Comparison of ENCODE assay signal across 24 cellular contexts in the genomic region with DNA sequence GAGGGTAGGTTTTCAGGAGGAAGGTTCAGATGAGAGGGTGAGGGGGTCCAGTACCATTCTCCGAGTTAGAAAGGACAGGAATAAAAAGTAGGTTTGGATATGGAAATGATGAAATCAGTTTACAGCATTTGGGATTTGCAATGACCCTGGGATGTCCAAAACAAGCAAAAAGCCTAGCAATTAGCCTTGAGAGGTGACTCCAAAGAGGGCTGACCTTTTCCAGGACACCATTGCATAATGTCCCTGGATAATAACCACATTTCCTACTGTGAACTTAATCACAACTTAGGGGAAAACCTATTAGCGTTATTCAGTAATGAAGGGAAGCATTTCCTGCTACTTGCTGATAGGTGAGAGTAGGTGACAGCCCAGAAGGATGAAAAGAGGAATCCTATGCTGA.
DNase-seq lines count a peak whose midpoint lies in the region; ATAC-seq, FAIRE-seq and TF ChIP-seq lines count a peak whose summit lies in the region.
"Had no signal": no experiment of that assay in that cellular context is flagged by ENCODE, and none has a peak within 500 bp of the region (broad histone marks: within the 10 kb centered on the region; RNA-seq: fewer than 3 reads in every experiment).

No MANE protein-coding gene starts in this region.

- no peaks in the 10 kb centered on the region for H3K4me1 ChIP-seq in psoas muscle
- H3K4me1 ChIP-seq in OCI-LY7 (ENCODE audit: insufficient read depth, low read length, poor library complexity, severe bottlenecking): no peaks in the 10 kb centered on the region
- no peaks in the 10 kb centered on the region for H3K4me1 ChIP-seq in uterus
- H3K4me1 ChIP-seq: Caco-2 had no signal

- ATAC-seq in left cardiac atrium (peak; percentile 34 to 65), psoas muscle (peak in 3 of 4 donors; percentile 37 to 74 (median 62))
- ATAC-seq: K562 had no signal

- BruUV-seq in OCI-LY7 (replicated peaks; lab: Mats Ljungman, UMichigan): no TSS peak

- TF ChIP-seq CTCF in psoas muscle (IDR thresholded peaks at IDR 0.05): no peak
- no peak for TF ChIP-seq CTCF in OCI-LY7 (conservative IDR thresholded peaks at IDR 0.05; ENCODE audit: low read length)
- TF ChIP-seq CTCF in uterus (IDR thresholded peaks at IDR 0.05): no peak

- WGBS in psoas muscle, 3 donors: 48 to 58% (median 57%) methylated on average over 2 of the region's 2 CpGs

- POLR2A ChIA-PET in OCI-LY7 (lab: Charles Lee): no interaction called here

- no peaks in the 10 kb centered on the region for H3K27me3 ChIP-seq in psoas muscle (ENCODE audit: insufficient read depth in 3 of 3, low read length in 2 of 3)
- H3K27me3 ChIP-seq in uterus: no peaks in the 10 kb centered on the region
- H3K27me3 ChIP-seq: BLaER1 treated with 17β-estradiol and CSF1 and Interleukin-3, amounts not matched to agents 10 nM and 100 nM had no signal

- DNase-seq in NCI-H748 (lab: John Stamatoyannopoulos, UW; ENCODE audit: unreplicated experiment) (peak; percentile 19), NCI-H748 treated with DMSO at 0.1 percent for 48 hours (lab: John Stamatoyannopoulos, UW) (no peak), HTR-8/SVneo (ENCODE audit: insufficient read length, low spot score) (no peak), left cardiac atrium (no peak), psoas muscle (no peak), OCI-LY7 (ENCODE audit: low spot score) (no peak), uterus (no peak)
- DNase-seq in activated CD8-positive, alpha-beta memory T cell treated with anti-CD3 and anti-CD28 coated beads, Interleukin-2, amount 50 U/mL, for 4 hours: no peak
- DNase-seq: 8988T; Caco-2; CD4-positive, alpha-beta memory T cell; DMS 273 treated with DMSO at 0.1 percent for 48 hours; DMS79 treated with DMSO at 0.1 percent for 48 hours; H7; NCI-H1092 treated with DMSO at 0.1 percent for 48 hours; NCI-H1694; NCI-H2081 treated with DMSO at 0.1 percent for 48 hours; NCI-H2171 treated with DMSO at 0.1 percent for 48 hours; NCI-H526; NK-92 treated with Interleukin-12 subunit alpha and Interleukin-12 subunit beta, amount 100 ng/mL, for 24 hours; SHP77 had no signal

- H2AFZ ChIP-seq in OCI-LY7 (ENCODE audit: low read length): no peak overlapping the region

- no peaks in the 10 kb centered on the region for H3K79me2 ChIP-seq in OCI-LY7 (ENCODE audit: insufficient read depth, low read depth, low read length)

- H3K4me3 ChIP-seq in psoas muscle (no peak overlapping the region), OCI-LY7 (ENCODE audit: low read depth, low read length, poor library complexity, severe bottlenecking) (no peak overlapping the region), uterus (no peak overlapping the region)
- H3K4me3 ChIP-seq: BLaER1 treated with 17β-estradiol and CSF1 and Interleukin-3, amounts not matched to agents 10 nM and 100 nM; K562 had no signal

- H3K36me3 ChIP-seq in psoas muscle (ENCODE audit: insufficient read depth in 1 of 2, low read depth in 1 of 2) (no peaks in the 10 kb centered on the region), OCI-LY7 (ENCODE audit: insufficient read depth, low read length) (no peaks in the 10 kb centered on the region), uterus (no peaks in the 10 kb centered on the region)
- H3K36me3 ChIP-seq: BLaER1 treated with 17β-estradiol and CSF1 and Interleukin-3, amounts not matched to agents 10 nM and 100 nM had no signal

- no peak overlapping the region for H3K4me2 ChIP-seq in OCI-LY7 (ENCODE audit: low read length)
- H3K4me2 ChIP-seq: BLaER1 treated with 17β-estradiol and CSF1 and Interleukin-3, amounts not matched to agents 10 nM and 100 nM had no signal

- FAIRE-seq in HTR-8/SVneo (lab: Jason Lieb, UNC): peak; percentile 4
- FAIRE-seq: K562, RCC 7860 had no signal

- CTCF ChIA-PET in OCI-LY7 (lab: Charles Lee; ENCODE audit: unreplicated experiment): no interaction called here

- no peak for TF ChIP-seq POLR2A in uterus (IDR thresholded peaks at IDR 0.05)

- H3K9me2 ChIP-seq in OCI-LY7 (ENCODE audit: insufficient read depth, low read length): no peaks in the 10 kb centered on the region

- no peak overlapping the region for H3K27ac ChIP-seq in psoas muscle
- no peak overlapping the region for H3K27ac ChIP-seq in OCI-LY7 (ENCODE audit: low read depth, low read length, poor library complexity, severe bottlenecking)
- no peak overlapping the region for H3K27ac ChIP-seq in uterus
- H3K27ac ChIP-seq: BLaER1 treated with 17β-estradiol and CSF1 and Interleukin-3, amounts not matched to agents 10 nM and 100 nM had no signal

- intact Hi-C loops in left cardiac atrium (cut with DNase I): loop anchor here in 1 of 2 donors (10.0 kb wide), 1 partner anchor 349 kb away; no protein-coding TSS in a partner anchor
- intact Hi-C loops in psoas muscle (cut with DNase I): no loop called here
- intact Hi-C loops in OCI-LY7 (cut with micrococcal nuclease; ENCODE audit: unreplicated experiment): no loop called here
- intact Hi-C loops in uterus (cut with DNase I; ENCODE audit: low total_unique reads): no loop called here

- H3K9me3 ChIP-seq in psoas muscle: no peaks in the 10 kb centered on the region
- H3K9me3 ChIP-seq in OCI-LY7 (ENCODE audit: low read length): no peaks in the 10 kb centered on the region
- H3K9me3 ChIP-seq in uterus: no peaks in the 10 kb centered on the region
- H3K9me3 ChIP-seq: BLaER1 treated with 17β-estradiol and CSF1 and Interleukin-3, amounts not matched to agents 10 nM and 100 nM; Caco-2 had no signal

- no peaks in the 10 kb centered on the region for H4K20me1 ChIP-seq in OCI-LY7 (ENCODE audit: insufficient read depth, low read length)
- H4K20me1 ChIP-seq: BLaER1 treated with 17β-estradiol and CSF1 and Interleukin-3, amounts not matched to agents 10 nM and 100 nM had no signal
